ENCODE assay signal across 8 cellular contexts in the genomic region with DNA sequence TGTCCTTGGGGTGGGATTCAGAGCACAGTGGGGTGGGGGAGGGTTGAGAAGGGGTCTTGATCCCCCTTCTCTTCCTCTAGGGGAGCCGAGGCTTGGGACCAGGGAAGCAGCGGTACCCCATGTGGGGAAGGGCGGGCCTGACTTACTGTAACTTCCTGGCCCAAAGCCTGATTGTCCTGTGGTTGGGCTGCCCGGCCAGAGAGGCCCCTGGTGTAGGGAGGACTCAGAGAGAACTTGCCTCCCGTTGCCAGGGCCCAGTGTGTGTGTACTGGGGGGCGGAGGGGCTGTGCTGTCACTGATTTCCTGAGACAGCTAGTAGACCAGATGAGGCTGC. TPM values are rescaled to one million over a fixed set of nuclear protein-coding genes. Genes with fewer than 3 reads are reported as not detected.
DNase-seq lines count a peak whose midpoint lies in the region; ATAC-seq and TF ChIP-seq lines count a peak whose summit lies in the region.

No MANE protein-coding gene starts in this region.

- H3K9ac ChIP-seq in HUES6 (ENCODE audit: low read length): peak overlapping the region; percentile 8

- peak overlapping the region; percentile 84 for H3K27ac Mint-ChIP-seq in activated naive CD8-positive, alpha-beta T cell treated with anti-CD3 and anti-CD28 coated beads for 36 hours

- no peak overlapping the region for H3K27ac ChIP-seq in HUES6 (ENCODE audit: low read depth, low read length)
- H3K27ac ChIP-seq in left ventricle myocardium inferior (replicated peaks): peak overlapping the region; percentile 98

- no peaks in the 10 kb centered on the region for H3K36me3 ChIP-seq in HUES6 (ENCODE audit: control insufficient read depth, insufficient read depth, low read length)
- no peaks in the 10 kb centered on the region for H3K36me3 ChIP-seq in left ventricle myocardium inferior

- H3K4me3 ChIP-seq in HUES6 (ENCODE audit: low read depth, low read length) (no peak overlapping the region), left ventricle myocardium inferior (peak overlapping the region; percentile 65)

- H3K4me1 ChIP-seq in HUES6 (ENCODE audit: control insufficient read depth, insufficient read depth, low read length) (peaks cover 23% of the 10 kb centered on the region), left ventricle myocardium inferior (peaks cover 55% of the 10 kb centered on the region)

- H3K9me3 ChIP-seq in HUES6 (ENCODE audit: control insufficient read depth, insufficient read depth, low read depth, low read length): no peaks in the 10 kb centered on the region
- no peaks in the 10 kb centered on the region for H3K9me3 ChIP-seq in left ventricle myocardium inferior (replicated peaks)

- ATAC-seq in GM21723 (IDR thresholded peaks at IDR 0.05; ENCODE audit: unreplicated experiment) (no peak), GM19463 (IDR thresholded peaks at IDR 0.05; ENCODE audit: unreplicated experiment) (no peak)

- peak; percentile 96 for DNase-seq in AG08395 (ENCODE audit: low spot score)
- DNase-seq in activated naive CD8-positive, alpha-beta T cell treated with anti-CD3 and anti-CD28 coated beads for 36 hours: no peak
- peak; percentile 80 for DNase-seq in left ventricle myocardium inferior
- DNase-seq in stimulated activated CD8-positive, alpha-beta memory T cell treated with anti-CD3 and anti-CD28 coated beads, Interleukin-4, amount 100 ng/mL, for 48 hours: peak; percentile 52
- DNase-seq in middle frontal gyrus (ENCODE audit: extremely low spot score, low spot score): no peak

- H3K9me3 Mint-ChIP-seq in activated naive CD8-positive, alpha-beta T cell treated with anti-CD3 and anti-CD28 coated beads for 36 hours: no peaks in the 10 kb centered on the region

- no peak for TF ChIP-seq CTCF in left ventricle myocardium inferior (IDR thresholded peaks at IDR 0.05; ENCODE audit: borderline replicate concordance)

- H3K4me3 Mint-ChIP-seq in activated naive CD8-positive, alpha-beta T cell treated with anti-CD3 and anti-CD28 coated beads for 36 hours: peak overlapping the region; percentile 51

- no peaks in the 10 kb centered on the region for H3K36me3 Mint-ChIP-seq in activated naive CD8-positive, alpha-beta T cell treated with anti-CD3 and anti-CD28 coated beads for 36 hours

- intact Hi-C loops in left ventricle myocardium inferior (cut with micrococcal nuclease): no loop called here

- peaks cover 44% of the 10 kb centered on the region for H3K4me1 Mint-ChIP-seq in activated naive CD8-positive, alpha-beta T cell treated with anti-CD3 and anti-CD28 coated beads for 36 hours

- no peaks in the 10 kb centered on the region for H3K27me3 Mint-ChIP-seq in activated naive CD8-positive, alpha-beta T cell treated with anti-CD3 and anti-CD28 coated beads for 36 hours

- H3K27me3 ChIP-seq in HUES6 (ENCODE audit: control insufficient read depth, insufficient read depth, low read length): peaks cover 38% of the 10 kb centered on the region; the same call in 1 of the 2 replicates
- H3K27me3 ChIP-seq in left ventricle myocardium inferior (ENCODE audit: low read depth): no peaks in the 10 kb centered on the region

RNA-seq across cellular contexts. Expression of gene SOCS3, which starts 16.8 kb away (rescaled TPM):
- 10 to 100 TPM; 16.6 to 17.9 TPM for total RNA-seq in activated naive CD8-positive, alpha-beta T cell treated with anti-CD3 and anti-CD28 coated beads for 36 hours
- 9.5 TPM for total RNA-seq in left ventricle myocardium inferior

RNA-seq across cellular contexts. Expression of gene PGS1, which starts 35.4 kb away (rescaled TPM):
- 10 to 100 TPM; 39.1 to 43.7 TPM for total RNA-seq in activated naive CD8-positive, alpha-beta T cell treated with anti-CD3 and anti-CD28 coated beads for 36 hours
- total RNA-seq in left ventricle myocardium inferior: 17.1 TPM

Comparison
In these comparisons a context has a peak if more than half of its experiments do, and no peak if none do; other contexts are left out.
1. DNase-seq: peak in AG08395 (single experiment), left ventricle myocardium inferior (single experiment) and stimulated activated CD8-positive, alpha-beta memory T cell treated with anti-CD3 and anti-CD28 coated beads, Interleukin-4, amount 100 ng/mL, for 48 hours (single experiment); none in activated naive CD8-positive, alpha-beta T cell treated with anti-CD3 and anti-CD28 coated beads for 36 hours (single experiment) and middle frontal gyrus (single experiment).